8 cellular contexts compared by ENCODE assay signal in genomic region chr10:111077715-111078504, GRCh38. TPM values are rescaled to one million over a fixed set of nuclear protein-coding genes. Genes with fewer than 3 reads are reported as not detected.
A peak's percentile ranks its signal among the peaks of the same experiment; 100 is the strongest.
DNase-seq lines count a peak whose midpoint lies in the region; ATAC-seq and TF ChIP-seq lines count a peak whose summit lies in the region.

No MANE protein-coding gene starts in this region.

- H3K27me3 ChIP-seq in gastroesophageal sphincter (peaks cover 92% of the 10 kb centered on the region), rectal smooth muscle tissue (ENCODE audit: control insufficient read depth, insufficient read depth, low read length) (peaks cover 16% of the 10 kb centered on the region), mesendoderm (ENCODE audit: insufficient read depth, low read length, poor library complexity) (peaks cover 7% of the 10 kb centered on the region)

- no peak overlapping the region for H2BK5ac ChIP-seq in mesendoderm (ENCODE audit: low read length)

- no peak overlapping the region for H3K56ac ChIP-seq in mesendoderm (ENCODE audit: low read length)

- no peaks in the 10 kb centered on the region for H3K36me3 ChIP-seq in gastroesophageal sphincter
- H3K36me3 ChIP-seq in rectal smooth muscle tissue (ENCODE audit: control insufficient read depth, insufficient read depth, low read length), result no peaks in the 10 kb centered on the region
- no peaks in the 10 kb centered on the region for H3K36me3 ChIP-seq in mesendoderm (ENCODE audit: control insufficient read depth, insufficient read depth, low read length)

- no peaks in the 10 kb centered on the region for H3K79me1 ChIP-seq in mesendoderm (ENCODE audit: low read length)

- H3K27ac ChIP-seq in gastroesophageal sphincter (peak overlapping the region in 1 of 4 donors; percentile 58), rectal smooth muscle tissue (ENCODE audit: low read depth, low read length) (no peak overlapping the region), mesendoderm (ENCODE audit: low read depth, low read length) (no peak overlapping the region)

- TF ChIP-seq EP300 in gastroesophageal sphincter (IDR thresholded peaks at IDR 0.05), result no peak

- no peak overlapping the region for H3K18ac ChIP-seq in mesendoderm (ENCODE audit: low read length)

- ATAC-seq in gastroesophageal sphincter, result no peak
- no peak for ATAC-seq in HG02885 (IDR thresholded peaks at IDR 0.05; ENCODE audit: poor library complexity, unreplicated experiment)

- no peak overlapping the region for H2AK5ac ChIP-seq in mesendoderm (ENCODE audit: low read length)

- TF ChIP-seq POLR2A in gastroesophageal sphincter (IDR thresholded peaks at IDR 0.05), result no peak

- H4K5ac ChIP-seq in mesendoderm (ENCODE audit: low read length), result no peak overlapping the region

- H3K23ac ChIP-seq in mesendoderm (ENCODE audit: low read length), result no peak overlapping the region

- 24% methylated on average over 9 of the region's 82 CpGs; no CpG with 5 or more reads in 1 of the 2 donors for WGBS in gastroesophageal sphincter (ENCODE audit: low coverage in 1 of 2), 2 donors
- WGBS in mesendoderm (ENCODE audit: extremely low coverage, insufficient coverage, low lambda C conversion rate), result no CpG with 5 or more reads among the region's 82 CpGs

- TF ChIP-seq CTCF in WI38 (IDR thresholded peaks at IDR 0.05; ENCODE audit: low read depth, low read length), result no peak
- no peak for TF ChIP-seq CTCF in gastroesophageal sphincter (IDR thresholded peaks at IDR 0.05)

- H2BK120ac ChIP-seq in mesendoderm (ENCODE audit: low read depth, low read length), result no peak overlapping the region

- no peak overlapping the region for H4K8ac ChIP-seq in mesendoderm (ENCODE audit: low read depth, low read length)

- peaks cover 0 to 40% (median 22%) of the 10 kb centered on the region in 3 donors for H3K4me1 ChIP-seq in gastroesophageal sphincter
- peaks cover 3% of the 10 kb centered on the region for H3K4me1 ChIP-seq in rectal smooth muscle tissue (ENCODE audit: control insufficient read depth, insufficient read depth, low read length)
- no peaks in the 10 kb centered on the region for H3K4me1 ChIP-seq in mesendoderm (ENCODE audit: control insufficient read depth, low read depth, low read length)

- H3K4me2 ChIP-seq in mesendoderm (ENCODE audit: low read length), result no peak overlapping the region

- DNase-seq in NCI-H1092 treated with DMSO at 0.1 percent for 48 hours (lab: John Stamatoyannopoulos, UW) (peak; percentile 5), NCI-H1092 (lab: John Stamatoyannopoulos, UW) (no peak), NCI-H226 (no peak), mesendoderm (no peak)

- H2BK15ac ChIP-seq in mesendoderm (replicated peaks; ENCODE audit: low read depth), result no peak overlapping the region

- peak overlapping the region; percentile 18; the same call in 1 of the 2 replicates for H3K4me3 ChIP-seq in WI38 (ENCODE audit: low read depth, low read length)
- peak overlapping the region; percentile 12 to 53 for H3K4me3 ChIP-seq in gastroesophageal sphincter
- H3K4me3 ChIP-seq in rectal smooth muscle tissue (ENCODE audit: low read length), result peak overlapping the region; percentile 75
- H3K4me3 ChIP-seq in mesendoderm (ENCODE audit: low read length), result no peak overlapping the region

- H3K79me2 ChIP-seq in mesendoderm (ENCODE audit: control insufficient read depth, insufficient read depth, low read length), result no peaks in the 10 kb centered on the region

- no peaks in the 10 kb centered on the region for H3K9me3 ChIP-seq in gastroesophageal sphincter

- H3K9ac ChIP-seq in rectal smooth muscle tissue (ENCODE audit: low read length), result no peak overlapping the region
- H3K9ac ChIP-seq in mesendoderm (ENCODE audit: low read length), result no peak overlapping the region

- no peak overlapping the region for H3K4ac ChIP-seq in mesendoderm (ENCODE audit: low read depth, low read length)

RNA-seq across cellular contexts. Expression of gene ADRA2A, which starts 1.1 kb away (rescaled TPM):
- 1 to 10 TPM in 3 of 4 donors, under 1 TPM in 1; 0.62 to 2.7 (median 1.6) TPM for total RNA-seq in gastroesophageal sphincter
- polyA plus RNA-seq in mesendoderm (2013, experiment 1 of 2), result 0.73 TPM
- polyA plus RNA-seq in mesendoderm (2013, experiment 2 of 2), result 0.74 TPM
